ENCODE assay signal across 9 cellular contexts in genomic region chr9:94867842-94868312, GRCh38.
A peak's percentile ranks its signal among the peaks of the same experiment; 100 is the strongest.
DNase-seq lines count a peak whose midpoint lies in the region; ATAC-seq lines count a peak whose summit lies in the region.
"Had no signal": no experiment of that assay in that cellular context is flagged by ENCODE, and none has a peak within 500 bp of the region (broad histone marks: within the 10 kb centered on the region; RNA-seq: fewer than 3 reads in every experiment).

No MANE protein-coding gene starts in this region.

- peaks cover 0 to 17% of the 10 kb centered on the region in 2 donors for H3K36me3 Mint-ChIP-seq in activated naive CD4-positive, alpha-beta T cell treated with anti-CD3 and anti-CD28 coated beads, Interleukin-2, amount 50 U/mL, for 72 hours
- no peaks in the 10 kb centered on the region for H3K36me3 Mint-ChIP-seq in activated CD8-positive, alpha-beta T cell treated with anti-CD3 and anti-CD28 coated beads, Interleukin-2, amount 10 ng/mL, durations not matched to agents 7 days and 5 days (ENCODE audit: low read depth)

- H3K9me3 Mint-ChIP-seq in activated naive CD4-positive, alpha-beta T cell treated with anti-CD3 and anti-CD28 coated beads, Interleukin-2, amount 50 U/mL, for 72 hours = peaks cover 0 to 6% of the 10 kb centered on the region in 2 donors
- H3K9me3 Mint-ChIP-seq in activated CD8-positive, alpha-beta T cell treated with anti-CD3 and anti-CD28 coated beads, Interleukin-2, amount 10 ng/mL, durations not matched to agents 7 days and 5 days (ENCODE audit: insufficient read depth) = no peaks in the 10 kb centered on the region
- H3K9me3 Mint-ChIP-seq: neural crest cell had no signal

- no peak for ATAC-seq in activated naive CD4-positive, alpha-beta T cell treated with anti-CD3 and anti-CD28 coated beads, Interleukin-2, amount 50 U/mL, for 72 hours
- no peak for ATAC-seq in activated CD8-positive, alpha-beta T cell treated with anti-CD3 and anti-CD28 coated beads, Interleukin-2, amount 10 ng/mL, durations not matched to agents 7 days and 5 days
- ATAC-seq in HG03045 (IDR thresholded peaks at IDR 0.05; ENCODE audit: unreplicated experiment) = no peak

- POLR2A ChIA-PET in activated CD8-positive, alpha-beta T cell treated with anti-CD3 and anti-CD28 coated beads, Interleukin-2, amount 10 ng/mL, durations not matched to agents 7 days and 5 days (lab: Charles Lee) = no interaction called here

- no peak overlapping the region for H3K27ac Mint-ChIP-seq in activated naive CD4-positive, alpha-beta T cell treated with anti-CD3 and anti-CD28 coated beads, Interleukin-2, amount 50 U/mL, for 72 hours
- H3K27ac Mint-ChIP-seq in activated CD8-positive, alpha-beta T cell treated with anti-CD3 and anti-CD28 coated beads, Interleukin-2, amount 10 ng/mL, durations not matched to agents 7 days and 5 days = no peak overlapping the region

- peak; percentile 76 for DNase-seq in AG08395 (ENCODE audit: low spot score)
- DNase-seq in NCI-H2196 (lab: John Stamatoyannopoulos, UW; ENCODE audit: unreplicated experiment) = peak; percentile 35
- DNase-seq in dermis microvascular lymphatic vessel endothelial cell (ENCODE audit: low read depth in 2 of 2) = peak; percentile 69 to 91
- DNase-seq in myocyte (ENCODE audit: low read depth) = peak; percentile 88
- DNase-seq in activated naive CD4-positive, alpha-beta T cell treated with anti-CD3 and anti-CD28 coated beads, Interleukin-2, amount 50 U/mL, for 72 hours (ENCODE audit: low spot score in 2 of 2) = no peak
- DNase-seq in activated CD8-positive, alpha-beta T cell treated with anti-CD3 and anti-CD28 coated beads, Interleukin-2, amount 10 ng/mL, durations not matched to agents 7 days and 5 days = no peak
- DNase-seq in activated CD4-positive, CD25-positive, alpha-beta regulatory T cell treated with anti-CD3 and anti-CD28 coated beads, Interleukin-2, amount 50 U/mL, for 72 hours = no peak

- H3K4me3 Mint-ChIP-seq in activated CD8-positive, alpha-beta T cell treated with anti-CD3 and anti-CD28 coated beads, Interleukin-2, amount 10 ng/mL, durations not matched to agents 7 days and 5 days = no peak overlapping the region
- H3K4me3 Mint-ChIP-seq: neural crest cell had no signal

- H3K27me3 Mint-ChIP-seq in activated CD8-positive, alpha-beta T cell treated with anti-CD3 and anti-CD28 coated beads, Interleukin-2, amount 10 ng/mL, durations not matched to agents 7 days and 5 days (ENCODE audit: low read depth) = peaks cover 19% of the 10 kb centered on the region

- CTCF ChIA-PET in activated CD8-positive, alpha-beta T cell treated with anti-CD3 and anti-CD28 coated beads, Interleukin-2, amount 10 ng/mL, durations not matched to agents 7 days and 5 days (lab: Charles Lee) = interaction anchor here (1.2 kb wide), 1 partner anchor 11 kb away, joined by 3 read pairs; no protein-coding TSS in a partner anchor

- peaks cover 24% of the 10 kb centered on the region for H3K4me1 Mint-ChIP-seq in activated CD8-positive, alpha-beta T cell treated with anti-CD3 and anti-CD28 coated beads, Interleukin-2, amount 10 ng/mL, durations not matched to agents 7 days and 5 days (ENCODE audit: low read depth)

Comparison
In these comparisons a context has a peak if more than half of its experiments do, and no peak if none do; other contexts are left out.
1. DNase-seq: peak in AG08395 (single experiment), NCI-H2196 (single experiment), dermis microvascular lymphatic vessel endothelial cell (2 of 2) and myocyte (single experiment); none in activated naive CD4-positive, alpha-beta T cell treated with anti-CD3 and anti-CD28 coated beads, Interleukin-2, amount 50 U/mL, for 72 hours (0 of 2), activated CD8-positive, alpha-beta T cell treated with anti-CD3 and anti-CD28 coated beads, Interleukin-2, amount 10 ng/mL, durations not matched to agents 7 days and 5 days (single experiment) and activated CD4-positive, CD25-positive, alpha-beta regulatory T cell treated with anti-CD3 and anti-CD28 coated beads, Interleukin-2, amount 50 U/mL, for 72 hours (single experiment).